In the genomic region with DNA sequence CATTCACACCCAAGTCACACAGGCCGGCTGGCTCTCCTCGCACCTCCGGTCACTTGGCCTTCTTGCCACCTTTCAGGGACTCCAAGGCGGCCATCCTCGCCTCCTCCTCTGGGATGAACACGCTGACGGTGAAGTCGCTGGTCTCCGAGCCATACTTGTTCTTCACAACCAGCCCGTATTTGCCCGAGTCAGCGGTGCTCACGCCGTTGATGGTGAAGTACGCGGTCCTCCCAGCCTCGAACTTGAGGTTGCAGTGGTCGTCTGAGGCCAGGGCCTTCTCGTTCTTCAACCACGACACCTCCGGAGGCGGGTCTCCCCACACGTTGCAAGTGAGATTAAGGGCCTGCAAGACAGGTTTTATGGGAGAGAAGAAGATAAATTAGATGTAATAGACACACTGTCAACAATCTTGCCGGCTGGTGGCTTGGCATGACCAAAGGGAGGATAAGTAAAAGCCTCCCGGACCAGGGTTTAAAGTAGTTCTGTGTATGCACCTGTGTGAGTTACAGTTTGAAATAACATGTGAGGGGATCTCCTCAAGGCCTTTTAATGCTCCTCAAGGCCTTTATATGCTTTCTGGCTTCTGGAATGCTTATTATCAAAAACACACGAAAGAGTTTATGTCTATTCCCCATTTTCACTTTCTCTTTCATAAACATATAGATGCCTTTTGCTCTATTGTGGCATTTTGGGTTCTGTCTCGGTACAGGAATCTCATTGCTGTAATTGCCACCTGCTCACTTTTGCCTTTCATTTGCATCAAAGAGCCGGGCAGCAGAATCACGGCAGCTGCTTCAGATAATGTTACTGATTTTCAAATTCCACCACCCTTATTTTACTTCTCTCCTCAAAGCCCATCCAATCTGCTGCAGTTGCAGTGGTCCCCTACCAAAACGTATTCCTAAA, we compare ENCODE assay signal across 8 cellular contexts. TPM values are rescaled to one million over a fixed set of nuclear protein-coding genes. Genes with fewer than 3 reads are reported as not detected.
DNase-seq lines count a peak whose midpoint lies in the region; ATAC-seq and TF ChIP-seq lines count a peak whose summit lies in the region.

No MANE protein-coding gene starts in this region.

- no peaks in the 10 kb centered on the region for H3K23me2 ChIP-seq in H9 (ENCODE audit: insufficient read length, low read depth, low read length, poor library complexity, severe bottlenecking)

- TF ChIP-seq CTCF in CD14-positive monocyte (IDR thresholded peaks at IDR 0.05) (no peak), H9 (conservative IDR thresholded peaks at IDR 0.05) (no peak)

- no peaks in the 10 kb centered on the region for H3K36me3 ChIP-seq in mesendoderm (ENCODE audit: control insufficient read depth, insufficient read depth, low read length)

- H2AFZ ChIP-seq in H9 (ENCODE audit: low read length) = no peak overlapping the region

- H4K5ac ChIP-seq in H9 (ENCODE audit: insufficient read length, low read depth, low read length) (no peak overlapping the region), mesendoderm (ENCODE audit: low read length) (no peak overlapping the region)

- H3K27ac ChIP-seq in H9 (ENCODE audit: insufficient read length, low read depth, low read length) (no peak overlapping the region), mesendoderm (ENCODE audit: low read depth, low read length) (no peak overlapping the region)

- H3K27me3 Mint-ChIP-seq in CD14-positive monocyte (ENCODE audit: low read depth in 3 of 3) = peaks cover 0 to 1% (median 0%) of the 10 kb centered on the region in 3 donors
- no peaks in the 10 kb centered on the region; the same call in 1 of the 2 replicates for H3K27me3 Mint-ChIP-seq in H9 (ENCODE audit: low read depth)

- H3K9me3 ChIP-seq in H9 (ENCODE audit: control insufficient read depth, low read depth, low read length) = no peaks in the 10 kb centered on the region

- intact Hi-C loops in CD14-positive monocyte (cut with micrococcal nuclease) (loop anchor here (10.0 kb wide), 1 partner anchor 133 kb away; no protein-coding TSS in a partner anchor), sciatic nerve (cut with DNase I) (loop anchor here (5.0 kb wide), 2 partner anchors 60 to 115 kb away; no protein-coding TSS in a partner anchor)

- H3K18ac ChIP-seq in H9 (ENCODE audit: insufficient read length, low read depth, low read length) = peak overlapping the region; percentile 24
- no peak overlapping the region for H3K18ac ChIP-seq in mesendoderm (ENCODE audit: low read length)

- H3K79me1 ChIP-seq in H9 (ENCODE audit: insufficient read depth, low read depth, low read length, poor library complexity, severe bottlenecking) (no peaks in the 10 kb centered on the region), mesendoderm (ENCODE audit: low read length) (no peaks in the 10 kb centered on the region)

- no peak overlapping the region for H3K4me3 ChIP-seq in mesendoderm (ENCODE audit: low read length)

- H2BK15ac ChIP-seq in H9 (ENCODE audit: low read depth, low read length) (no peak overlapping the region), mesendoderm (replicated peaks; ENCODE audit: low read depth) (no peak overlapping the region)

- H2BK12ac ChIP-seq in H9 (ENCODE audit: insufficient read length, low read depth, low read length) = no peak overlapping the region

- WGBS in H9 (ENCODE audit: extremely low coverage, insufficient read length, low lambda C conversion rate) = no CpG with 5 or more reads among the region's 30 CpGs
- WGBS in mesendoderm (ENCODE audit: extremely low coverage, insufficient coverage, low lambda C conversion rate) = no CpG with 5 or more reads among the region's 30 CpGs

- H3K9ac ChIP-seq in H9 (ENCODE audit: extremely low read depth, insufficient read length, low read length) (no peak overlapping the region), mesendoderm (ENCODE audit: low read length) (no peak overlapping the region)

- H3K14ac ChIP-seq in H9 (ENCODE audit: insufficient read depth, low read length) = no peak overlapping the region; the same call in 1 of the 2 replicates

- no peak overlapping the region for H3T11ph ChIP-seq in H9 (ENCODE audit: low read length)

- H3K27me3 ChIP-seq in H9 (ENCODE audit: insufficient read depth, low read length) = no peaks in the 10 kb centered on the region
- no peaks in the 10 kb centered on the region for H3K27me3 ChIP-seq in mesendoderm (ENCODE audit: insufficient read depth, low read length, poor library complexity)

- H2BK120ac ChIP-seq in H9 (ENCODE audit: low read depth, low read length, poor library complexity, severe bottlenecking) (no peak overlapping the region), mesendoderm (ENCODE audit: low read depth, low read length) (no peak overlapping the region)

- H3K79me2 ChIP-seq in H9 (ENCODE audit: insufficient read depth, low read length) (no peaks in the 10 kb centered on the region), mesendoderm (ENCODE audit: control insufficient read depth, insufficient read depth, low read length) (no peaks in the 10 kb centered on the region)

- no peaks in the 10 kb centered on the region for H3K36me3 Mint-ChIP-seq in CD14-positive monocyte
- H3K36me3 Mint-ChIP-seq in H9 (ENCODE audit: insufficient read depth in 1 of 3, low read depth in 3 of 3) = no peaks in the 10 kb centered on the region
- H3K36me3 Mint-ChIP-seq in activated naive CD4-positive, alpha-beta T cell treated with anti-CD3 and anti-CD28 coated beads, Interleukin-2, amount 50 U/mL, for 72 hours = no peaks in the 10 kb centered on the region

- H4K91ac ChIP-seq in H9 (ENCODE audit: insufficient read length, low read depth, low read length) = no peak overlapping the region

- no peaks in the 10 kb centered on the region for H3K9me3 Mint-ChIP-seq in CD14-positive monocyte
- H3K9me3 Mint-ChIP-seq in H9 = no peaks in the 10 kb centered on the region
- no peaks in the 10 kb centered on the region for H3K9me3 Mint-ChIP-seq in activated naive CD4-positive, alpha-beta T cell treated with anti-CD3 and anti-CD28 coated beads, Interleukin-2, amount 50 U/mL, for 72 hours

- H3K4ac ChIP-seq in H9 (ENCODE audit: low read depth, low read length) (no peak overlapping the region), mesendoderm (ENCODE audit: low read depth, low read length) (no peak overlapping the region)

- no peak overlapping the region for H2BK20ac ChIP-seq in H9 (ENCODE audit: low read depth, low read length, poor library complexity, severe bottlenecking)

- peak; percentile 35 to 37 for ATAC-seq in activated naive CD4-positive, alpha-beta T cell treated with anti-CD3 and anti-CD28 coated beads, Interleukin-2, amount 50 U/mL, for 72 hours
- no peak for ATAC-seq in sciatic nerve

- H4K8ac ChIP-seq in H9 (replicated peaks; ENCODE audit: insufficient read length, low read depth, low read length) = no peak overlapping the region
- H4K8ac ChIP-seq in mesendoderm (ENCODE audit: low read depth, low read length) = no peak overlapping the region

- H3K4me1 Mint-ChIP-seq in CD14-positive monocyte (peaks cover 12% of the 10 kb centered on the region), H9 (peaks cover 9 to 14% of the 10 kb centered on the region in 2 experiments)

- H2AK5ac ChIP-seq in H9 (ENCODE audit: insufficient read length, low read length) = no peak overlapping the region
- H2AK5ac ChIP-seq in mesendoderm (ENCODE audit: low read length) = no peak overlapping the region

- H3K4me2 ChIP-seq in H9 (ENCODE audit: insufficient read depth, insufficient read length, low read length) (no peak overlapping the region), mesendoderm (ENCODE audit: low read length) (no peak overlapping the region)

- H3K27ac Mint-ChIP-seq in CD14-positive monocyte (peak overlapping the region in 2 of 7 donors; percentile 8 to 43), H9 (no peak overlapping the region)
- H3K27ac Mint-ChIP-seq in activated naive CD4-positive, alpha-beta T cell treated with anti-CD3 and anti-CD28 coated beads, Interleukin-2, amount 50 U/mL, for 72 hours = peak overlapping the region; percentile 27 to 59

- H3K23ac ChIP-seq in H9 (ENCODE audit: insufficient read length, low read depth, low read length) = no peak overlapping the region
- H3K23ac ChIP-seq in mesendoderm (ENCODE audit: low read length) = peak overlapping the region; percentile 59

- DNase-seq in CD14-positive monocyte (ENCODE audit: low spot score) (no peak), H9 (no peak), mesendoderm (no peak), sciatic nerve (ENCODE audit: low spot score) (no peak), CD1c-positive myeloid dendritic cell (ENCODE audit: extremely low spot score) (no peak), hippocampal formation (lab: John Stamatoyannopoulos, UW) (no peak), DMS53 (lab: John Stamatoyannopoulos, UW) (no peak)
- no peak for DNase-seq in activated naive CD4-positive, alpha-beta T cell treated with anti-CD3 and anti-CD28 coated beads, Interleukin-2, amount 50 U/mL, for 72 hours (ENCODE audit: low spot score in 2 of 2)

- H3K4me1 ChIP-seq in H9 (ENCODE audit: insufficient read depth, low read length) = no peaks in the 10 kb centered on the region
- H3K4me1 ChIP-seq in mesendoderm (ENCODE audit: control insufficient read depth, low read depth, low read length) = no peaks in the 10 kb centered on the region

- H2BK5ac ChIP-seq in H9 (ENCODE audit: insufficient read length, low read length) (no peak overlapping the region), mesendoderm (ENCODE audit: low read length) (no peak overlapping the region)

- no peaks in the 10 kb centered on the region for H4K20me1 ChIP-seq in H9 (ENCODE audit: control insufficient read depth, insufficient read depth, insufficient read length)

- H3K4me3 Mint-ChIP-seq in CD14-positive monocyte (peak overlapping the region; percentile 47 to 65), H9 (no peak overlapping the region)

- H3K56ac ChIP-seq in H9 (ENCODE audit: insufficient read length, low read depth, low read length) (no peak overlapping the region), mesendoderm (ENCODE audit: low read length) (no peak overlapping the region)

RNA-seq across cellular contexts. Expression of a gene that starts 54.5 kb away (rescaled TPM):
- polyA plus RNA-seq in CD14-positive monocyte = 10 to 100 TPM in 1 of 2 donors, 1 to 10 TPM in 1; 9.3 to 10.3 TPM
- 9.2 and 9.9 TPM in 2 replicates for total RNA-seq in H9 (2021)
- 100 to 1,000 TPM in 1 of 2 donors, 10 to 100 TPM in 1; 66.0 to 113 TPM for total RNA-seq in activated naive CD4-positive, alpha-beta T cell treated with anti-CD3 and anti-CD28 coated beads, Interleukin-2, amount 50 U/mL, for 72 hours
- 7.8 TPM for polyA plus RNA-seq in mesendoderm (2013, experiment 1 of 2)
- polyA plus RNA-seq in mesendoderm (2013, experiment 2 of 2) = 8.8 TPM
- 40.3 TPM for total RNA-seq in sciatic nerve

Comparison
In these comparisons a context has a peak if more than half of its experiments do, and no peak if none do; other contexts are left out.
1. H3K27ac Mint-ChIP-seq: peak in activated naive CD4-positive, alpha-beta T cell treated with anti-CD3 and anti-CD28 coated beads, Interleukin-2, amount 50 U/mL, for 72 hours (2 of 2); none in H9 (0 of 3).
2. H3K4me3 Mint-ChIP-seq: peak in CD14-positive monocyte (2 of 2); none in H9 (0 of 2).